Comparison of ENCODE assay signal across 8 cellular contexts in genomic region chr2:101120124-101120996, GRCh38. TPM values are rescaled to one million over a fixed set of nuclear protein-coding genes. Genes with fewer than 3 reads are reported as not detected.
DNase-seq lines count a peak whose midpoint lies in the region; ATAC-seq and TF ChIP-seq lines count a peak whose summit lies in the region.

No MANE protein-coding gene starts in this region.

- ATAC-seq in HG03135 (IDR thresholded peaks at IDR 0.05; ENCODE audit: unreplicated experiment): no peak
- ATAC-seq in activated CD8-positive, alpha-beta memory T cell treated with anti-CD3 and anti-CD28 coated beads, Interleukin-2, amount 10 ng/mL, durations not matched to agents 7 days and 5 days: no peak

- no peak overlapping the region for H3K27ac Mint-ChIP-seq in activated CD8-positive, alpha-beta memory T cell treated with anti-CD3 and anti-CD28 coated beads, Interleukin-2, amount 10 ng/mL, durations not matched to agents 7 days and 5 days

- POLR2A ChIA-PET in RWPE1 (lab: Yijun Ruan, JAX; ENCODE audit: low non-redundant PET): interaction anchor here (1.2 to 1.4 kb wide), 2 partner anchors 25 to 31 kb away, joined by 3 read pairs; partner anchors contain the start of gene TBC1D8

- H3K4me3 ChIP-seq in fibroblast of villous mesenchyme (ENCODE audit: low read depth, low read length) (no peak overlapping the region), retinal pigment epithelial cell (ENCODE audit: low read length) (no peak overlapping the region)

- H3K36me3 Mint-ChIP-seq in activated CD8-positive, alpha-beta memory T cell treated with anti-CD3 and anti-CD28 coated beads, Interleukin-2, amount 10 ng/mL, durations not matched to agents 7 days and 5 days: no peaks in the 10 kb centered on the region

- peaks cover under 1% of the 10 kb centered on the region for H3K4me1 Mint-ChIP-seq in activated CD8-positive, alpha-beta memory T cell treated with anti-CD3 and anti-CD28 coated beads, Interleukin-2, amount 10 ng/mL, durations not matched to agents 7 days and 5 days

- CTCF ChIA-PET in RWPE1 (lab: Yijun Ruan, JAX): interaction anchor here (0.7 to 1.8 kb wide), 3 partner anchors 30 to 84 kb away, joined by 3 to 4 read pairs (median 4); partner anchors contain the start of gene TBC1D8
- CTCF ChIA-PET in activated CD8-positive, alpha-beta memory T cell treated with anti-CD3 and anti-CD28 coated beads, Interleukin-2, amount 10 ng/mL, durations not matched to agents 7 days and 5 days (lab: Charles Lee): no interaction called here

- peaks cover 10% of the 10 kb centered on the region for H3K27me3 Mint-ChIP-seq in activated CD8-positive, alpha-beta memory T cell treated with anti-CD3 and anti-CD28 coated beads, Interleukin-2, amount 10 ng/mL, durations not matched to agents 7 days and 5 days

- H3K27ac ChIP-seq in RWPE1: peak overlapping the region; percentile 92

- peak; percentile 30 for DNase-seq in GM04503 (ENCODE audit: low read depth)
- peak; percentile 57 for DNase-seq in RWPE1 (ENCODE audit: low spot score)
- DNase-seq in fibroblast of villous mesenchyme (ENCODE audit: low read depth): peak; percentile 93
- peak; percentile 73 for DNase-seq in retinal pigment epithelial cell (ENCODE audit: low read depth)
- no peak for DNase-seq in SK-N-DZ (ENCODE audit: low spot score)
- no peak for DNase-seq in activated CD8-positive, alpha-beta memory T cell treated with anti-CD3 and anti-CD28 coated beads, Interleukin-2, amount 10 ng/mL, durations not matched to agents 7 days and 5 days
- DNase-seq in COR-L47 (lab: John Stamatoyannopoulos, UW): no peak

- H3K4me3 Mint-ChIP-seq in activated CD8-positive, alpha-beta memory T cell treated with anti-CD3 and anti-CD28 coated beads, Interleukin-2, amount 10 ng/mL, durations not matched to agents 7 days and 5 days: no peak overlapping the region

- TF ChIP-seq CTCF in RWPE1 (conservative IDR thresholded peaks at IDR 0.05; ENCODE audit: low read depth) (no peak), fibroblast of villous mesenchyme (IDR thresholded peaks at IDR 0.05; ENCODE audit: insufficient read depth, low read depth, low read length) (no peak), retinal pigment epithelial cell (conservative IDR thresholded peaks at IDR 0.05; ENCODE audit: low read depth, low read length) (no peak)

- no peaks in the 10 kb centered on the region for H3K9me3 Mint-ChIP-seq in activated CD8-positive, alpha-beta memory T cell treated with anti-CD3 and anti-CD28 coated beads, Interleukin-2, amount 10 ng/mL, durations not matched to agents 7 days and 5 days (ENCODE audit: low read depth)

RNA-seq across cellular contexts. Expression of gene TBC1D8, which starts 30.8 kb away (rescaled TPM):
- total RNA-seq in fibroblast of villous mesenchyme: 10.6 and 13.4 TPM in 2 replicates
- polyA plus RNA-seq in SK-N-DZ (2014; cell fraction: cytosol; rRNA removed): 11.0 and 15.7 TPM in 2 replicates
- 37.5 and 50.8 TPM in 2 replicates for polyA plus RNA-seq in SK-N-DZ (2014; cell fraction: nucleus; rRNA removed)
- under 1 TPM; 0.12 to 0.45 TPM for total RNA-seq in activated CD8-positive, alpha-beta memory T cell treated with anti-CD3 and anti-CD28 coated beads, Interleukin-2, amount 10 ng/mL, durations not matched to agents 7 days and 5 days

Comparison
In these comparisons a context has a peak if more than half of its experiments do, and no peak if none do; other contexts are left out.
1. DNase-seq: peak in GM04503 (single experiment), RWPE1 (single experiment), fibroblast of villous mesenchyme (single experiment) and retinal pigment epithelial cell (single experiment); none in SK-N-DZ (single experiment), activated CD8-positive, alpha-beta memory T cell treated with anti-CD3 and anti-CD28 coated beads, Interleukin-2, amount 10 ng/mL, durations not matched to agents 7 days and 5 days (single experiment) and COR-L47 (single experiment).